1 cellular context compared by ENCODE assay signal in genomic region chr12:80708535-80709328, GRCh38.
TF ChIP-seq lines count a peak whose summit lies in the region.

No MANE protein-coding gene starts in this region.

TF ChIP-seq in H1, 55 proteins besides CTCF, POLR2A, EP300 and RAD21 (continued from another document):
- no peak for TF ChIP-seq CHD7 (IDR thresholded peaks at IDR 0.05; ENCODE audit: insufficient replicate concordance, low read length)
- no peak for TF ChIP-seq SP2 (IDR thresholded peaks at IDR 0.05; ENCODE audit: low read length)
- TF ChIP-seq SRF (IDR thresholded peaks at IDR 0.05; ENCODE audit: low read depth, low read length) = no peak
- TF ChIP-seq USF2 (IDR thresholded peaks at IDR 0.05; ENCODE audit: low read length) = no peak
TF ChIP-seq in H1: peak in this region for 9.
